Comparison of ENCODE assay signal across 7 cellular contexts in genomic region chr20:53587157-53587703, GRCh38. TPM values are rescaled to one million over a fixed set of nuclear protein-coding genes. Genes with fewer than 3 reads are reported as not detected.
DNase-seq lines count a peak whose midpoint lies in the region; ATAC-seq, FAIRE-seq and TF ChIP-seq lines count a peak whose summit lies in the region.
"Not testable (repeated sequence)": the region's sequence is repeated elsewhere in the genome, so short reads cannot be mapped to it uniquely, and the experiment has no call there.

No MANE protein-coding gene starts in this region.

- peaks cover 68% of the 10 kb centered on the region for H3K4me1 Mint-ChIP-seq in T-helper 2 cell treated with Interferon-gamma antibody and Interleukin-4, amounts not matched to agents 5 μg/mL and 100 μg/mL, for 36 hours (ENCODE audit: low read depth)
- peaks cover 18% of the 10 kb centered on the region for H3K4me1 Mint-ChIP-seq in activated T-helper 17 cell treated with anti-CD3 and anti-CD28 coated beads, Interleukin-2, amount 50 U/mL, for 72 hours
- peaks cover 52% of the 10 kb centered on the region for H3K4me1 Mint-ChIP-seq in central memory CD8-positive, alpha-beta T cell

- not testable (repeated sequence) for H3K27me3 ChIP-seq in DOHH2 (ENCODE audit: control insufficient read depth, low read length); MM.1S (replicated peaks; ENCODE audit: insufficient read depth, low read length); HepG2 (ENCODE audit: control insufficient read depth in 1 of 2, insufficient read depth in 2 of 2, low read length in 2 of 2)

- peak overlapping the region; percentile 69 for H3K4me3 ChIP-seq in DOHH2 (ENCODE audit: low read length)
- H3K4me3 ChIP-seq in MM.1S (ENCODE audit: low read length): peak overlapping the region; percentile 49; the same call in 1 of the 2 replicates
- not testable (repeated sequence) for H3K4me3 ChIP-seq in HepG2 (replicated peaks in 1 of 3; ENCODE audit: insufficient read depth in 1 of 3, low read depth in 2 of 3, low read length in 3 of 3); skin epidermis

- POLR2A ChIA-PET in HepG2 (lab: Yijun Ruan, JAX): not testable (repeated sequence)

- CTCF ChIA-PET in HepG2 (lab: Yijun Ruan, JAX; ENCODE audit: low intra/inter-chr PET ratio, low total read pairs): not testable (repeated sequence)

- ATAC-seq in activated T-helper 17 cell treated with anti-CD3 and anti-CD28 coated beads, Interleukin-2, amount 50 U/mL, for 72 hours (replicated peaks); central memory CD8-positive, alpha-beta T cell (replicated peaks; ENCODE audit: extremely low read depth, poor library complexity, severe bottlenecking); HepG2: not testable (repeated sequence)

- H3K4me1 ChIP-seq in DOHH2 (ENCODE audit: control insufficient read depth, low read length) (peaks cover 84% of the 10 kb centered on the region), HepG2 (ENCODE audit: insufficient read depth, low read length) (peaks cover 82% of the 10 kb centered on the region)
- not testable (repeated sequence) for H3K4me1 ChIP-seq in MM.1S (ENCODE audit: low read length)

- H3K4me2 ChIP-seq in DOHH2 (ENCODE audit: low read length) (peak overlapping the region; percentile 89), MM.1S (ENCODE audit: low read depth, low read length) (peak overlapping the region; percentile 84), HepG2 (ENCODE audit: low read depth, low read length) (peak overlapping the region; percentile 42; the same call in 1 of the 2 replicates)

- H3K27ac Mint-ChIP-seq in T-helper 2 cell treated with Interferon-gamma antibody and Interleukin-4, amounts not matched to agents 5 μg/mL and 100 μg/mL, for 36 hours: peak overlapping the region; percentile 83
- H3K27ac Mint-ChIP-seq in activated T-helper 17 cell treated with anti-CD3 and anti-CD28 coated beads, Interleukin-2, amount 50 U/mL, for 72 hours: peak overlapping the region; percentile 97
- H3K27ac Mint-ChIP-seq in central memory CD8-positive, alpha-beta T cell (ENCODE audit: low read depth): peak overlapping the region; percentile 91

- H3K9ac ChIP-seq in MM.1S (ENCODE audit: low read length): peak overlapping the region; percentile 85
- H3K9ac ChIP-seq in HepG2 (ENCODE audit: insufficient read depth, low read depth, low read length): not testable (repeated sequence)

- H3K27ac ChIP-seq in DOHH2 (ENCODE audit: low read depth, low read length) (peak overlapping the region; percentile 36), MM.1S (ENCODE audit: low read length) (peak overlapping the region; percentile 92), HepG2 (ENCODE audit: extremely low read length, insufficient read depth, low read length) (peak overlapping the region; percentile 2), skin epidermis (peak overlapping the region in 11 of 21 experiments; percentile 31 to 100 (median 62))

- peaks cover 21% of the 10 kb centered on the region for H3K36me3 ChIP-seq in DOHH2 (ENCODE audit: control insufficient read depth, low read length)
- not testable (repeated sequence) for H3K36me3 ChIP-seq in MM.1S (replicated peaks; ENCODE audit: insufficient read depth, low read length); HepG2 (replicated peaks in 1 of 2; ENCODE audit: control insufficient read depth in 1 of 2, insufficient read depth in 2 of 2, low read length in 2 of 2)

- H3K36me3 Mint-ChIP-seq in T-helper 2 cell treated with Interferon-gamma antibody and Interleukin-4, amounts not matched to agents 5 μg/mL and 100 μg/mL, for 36 hours (ENCODE audit: low read depth): peaks cover 47% of the 10 kb centered on the region
- peaks cover 37% of the 10 kb centered on the region for H3K36me3 Mint-ChIP-seq in activated T-helper 17 cell treated with anti-CD3 and anti-CD28 coated beads, Interleukin-2, amount 50 U/mL, for 72 hours (ENCODE audit: low read depth)
- H3K36me3 Mint-ChIP-seq in central memory CD8-positive, alpha-beta T cell (ENCODE audit: insufficient read depth): peaks cover 17% of the 10 kb centered on the region

- not testable (repeated sequence) for H3K9me3 ChIP-seq in DOHH2 (ENCODE audit: control insufficient read depth, insufficient read depth, low read length); MM.1S (replicated peaks; ENCODE audit: insufficient read depth, low read length); HepG2 (ENCODE audit: low read length)

- TF ChIP-seq POLR2A in HepG2 (IDR thresholded peaks at IDR 0.05; ENCODE audit: insufficient read depth in 1 of 2, low read depth in 2 of 2, low read length in 2 of 2): not testable (repeated sequence)

- H3F3A ChIP-seq in DOHH2 (ENCODE audit: control insufficient read depth, insufficient read depth): peaks cover 23% of the 10 kb centered on the region
- H3F3A ChIP-seq in MM.1S (ENCODE audit: insufficient read depth, low read length): peaks cover 37% of the 10 kb centered on the region

- not testable (repeated sequence) for H3K9me2 ChIP-seq in DOHH2 (replicated peaks; ENCODE audit: control insufficient read depth, low read length); MM.1S (replicated peaks; ENCODE audit: insufficient read depth, low read length)

- not testable (repeated sequence) for DNase-seq in MM.1S; T-helper 2 cell treated with Interferon-gamma antibody and Interleukin-4, amounts not matched to agents 5 μg/mL and 100 μg/mL, for 36 hours (ENCODE audit: low spot score); central memory CD8-positive, alpha-beta T cell (ENCODE audit: low spot score in 2 of 2); HepG2 (ENCODE audit: low spot score)

- WGBS in HepG2 (ENCODE audit: low lambda C conversion rate): 96% methylated on average over 1 of the region's 1 CpG

- in situ Hi-C loops in HepG2 (cut with HindIII; ENCODE audit: extremely low pct_ligation_motif_present, low pct_unique_long_range_greater_than_20kb): not testable (repeated sequence)

- not testable (repeated sequence) for TF ChIP-seq RAD21 in HepG2 (CRISPR knock-in tag; IDR thresholded peaks at IDR 0.05)

- not testable (repeated sequence) for TF ChIP-seq EP300 in HepG2 (IDR thresholded peaks at IDR 0.05; ENCODE audit: low read depth in 2 of 2, low read length in 2 of 2); HepG2 (CRISPR knock-in tag; IDR thresholded peaks at IDR 0.05; ENCODE audit: borderline replicate concordance)

- not testable (repeated sequence) for H2AFZ ChIP-seq in MM.1S (ENCODE audit: low read length); HepG2 (ENCODE audit: low read length)

- H3K4me3 Mint-ChIP-seq in T-helper 2 cell treated with Interferon-gamma antibody and Interleukin-4, amounts not matched to agents 5 μg/mL and 100 μg/mL, for 36 hours: peak overlapping the region; percentile 76
- H3K4me3 Mint-ChIP-seq in activated T-helper 17 cell treated with anti-CD3 and anti-CD28 coated beads, Interleukin-2, amount 50 U/mL, for 72 hours: peak overlapping the region; percentile 90
- H3K4me3 Mint-ChIP-seq in central memory CD8-positive, alpha-beta T cell: peak overlapping the region; percentile 80

- H3K79me2 ChIP-seq in DOHH2 (ENCODE audit: control insufficient read depth, low read length): peaks cover 99% of the 10 kb centered on the region
- H3K79me2 ChIP-seq in MM.1S (ENCODE audit: low read length): peaks cover 99% of the 10 kb centered on the region
- H3K79me2 ChIP-seq in HepG2 (ENCODE audit: insufficient read depth, low read length): peaks cover 96% of the 10 kb centered on the region

- intact Hi-C loops in HepG2 (cut with micrococcal nuclease; ENCODE audit: unreplicated experiment): not testable (repeated sequence)

- H3K27me3 Mint-ChIP-seq in T-helper 2 cell treated with Interferon-gamma antibody and Interleukin-4, amounts not matched to agents 5 μg/mL and 100 μg/mL, for 36 hours (ENCODE audit: low read depth); activated T-helper 17 cell treated with anti-CD3 and anti-CD28 coated beads, Interleukin-2, amount 50 U/mL, for 72 hours; central memory CD8-positive, alpha-beta T cell: not testable (repeated sequence)

- not testable (repeated sequence) for H3K9me3 Mint-ChIP-seq in T-helper 2 cell treated with Interferon-gamma antibody and Interleukin-4, amounts not matched to agents 5 μg/mL and 100 μg/mL, for 36 hours; activated T-helper 17 cell treated with anti-CD3 and anti-CD28 coated beads, Interleukin-2, amount 50 U/mL, for 72 hours; central memory CD8-positive, alpha-beta T cell

- H4K20me1 ChIP-seq in DOHH2 (ENCODE audit: control insufficient read depth, insufficient read depth, low read depth, low read length); MM.1S (ENCODE audit: insufficient read depth, low read length); HepG2 (ENCODE audit: insufficient read depth, low read length): not testable (repeated sequence)

- not testable (repeated sequence) for TF ChIP-seq CTCF in DOHH2 (IDR thresholded peaks at IDR 0.05; ENCODE audit: low read depth, low read length, poor library complexity, severe bottlenecking); MM.1S (IDR thresholded peaks at IDR 0.05; ENCODE audit: low read length); HepG2 (CRISPR knock-in tag; IDR thresholded peaks at IDR 0.05)

- FAIRE-seq in HepG2 (lab: Jason Lieb, UNC): not testable (repeated sequence)

- not testable (repeated sequence) for BruUV-seq in HepG2 (replicated peaks; lab: Mats Ljungman, UMichigan)

RNA-seq across cellular contexts. Expression of gene ZNF217, which starts 6.4 kb away (rescaled TPM):
- 10 to 100 TPM; 52.7 to 54.2 TPM for total RNA-seq in activated T-helper 17 cell treated with anti-CD3 and anti-CD28 coated beads, Interleukin-2, amount 50 U/mL, for 72 hours
- 29.8 and 65.0 TPM in 2 replicates for total RNA-seq in HepG2 (2016; rRNA removed; fragmentation: Illumina TruSeq; extraction: Trizol)
- 3.8 and 3.9 TPM in 2 replicates for total RNA-seq in HepG2 (2016; cell fraction: cytosol; rRNA removed; fragmentation: Illumina TruSeq; extraction: Trizol; ENCODE audit: low read depth)
- 30.1 and 52.5 TPM in 2 replicates for total RNA-seq in HepG2 (2016; cell fraction: insoluble cytoplasmic fraction; rRNA removed; fragmentation: Illumina TruSeq; extraction: Trizol)
- 17.5 and 18.9 TPM in 2 replicates for total RNA-seq in HepG2 (2016; cell fraction: membrane; rRNA removed; fragmentation: Illumina TruSeq; extraction: Trizol)
- total RNA-seq in HepG2 (2016; cell fraction: nucleus; rRNA removed; fragmentation: Illumina TruSeq; extraction: Trizol): 46.4 and 49.3 TPM in 2 replicates
- 22.3 and 23.7 TPM in 2 replicates for polyA plus RNA-seq in HepG2 (2011; rRNA removed)
- 16.1 and 20.6 TPM in 2 replicates for polyA plus RNA-seq in HepG2 (2011; cell fraction: cytosol; rRNA removed)
- polyA plus RNA-seq in HepG2 (2011; cell fraction: nucleus; rRNA removed): 28.1 and 34.2 TPM in 2 replicates
- 30.6 and 41.2 TPM in 2 replicates for polyA plus RNA-seq in HepG2 (2012)
- polyA plus RNA-seq in HepG2 (2016; cell fraction: cytosol; fragmentation: Illumina TruSeq; extraction: Trizol; ENCODE audit: low read depth): 0.85 and 1.1 TPM in 2 replicates
- 50.4 and 54.5 TPM in 2 replicates for polyA plus RNA-seq in HepG2 (2016; cell fraction: insoluble cytoplasmic fraction; fragmentation: Illumina TruSeq; extraction: Trizol; ENCODE audit: low read depth)
- 5.7 and 6.3 TPM in 2 replicates for polyA plus RNA-seq in HepG2 (2016; cell fraction: membrane; fragmentation: Illumina TruSeq; extraction: Trizol; ENCODE audit: low read depth)
- 66.7 and 71.5 TPM in 2 replicates for polyA plus RNA-seq in HepG2 (2016; cell fraction: nucleus; fragmentation: Illumina TruSeq; extraction: Trizol; ENCODE audit: insufficient read depth, low read depth)
- polyA minus RNA-seq in HepG2 (2011; rRNA and poly(A)+ RNA removed; ENCODE audit: low replicate concordance): 13.5 and 82.3 TPM in 2 replicates
- polyA minus RNA-seq in HepG2 (2011; cell fraction: cytosol; rRNA and poly(A)+ RNA removed): 62.7 and 65.9 TPM in 2 replicates
- polyA minus RNA-seq in HepG2 (2011; cell fraction: nucleus; rRNA and poly(A)+ RNA removed): 63.2 and 86.3 TPM in 2 replicates

Comparison
In these comparisons a context has a peak if more than half of its experiments do, and no peak if none do; other contexts are left out.
1. H3K27ac ChIP-seq: peak in every context shown above with its lines; median percentile 92 in MM.1S; 62 in skin epidermis; 36 in DOHH2; 2 in HepG2.